13 cellular contexts compared by ENCODE assay signal in the genomic region with DNA sequence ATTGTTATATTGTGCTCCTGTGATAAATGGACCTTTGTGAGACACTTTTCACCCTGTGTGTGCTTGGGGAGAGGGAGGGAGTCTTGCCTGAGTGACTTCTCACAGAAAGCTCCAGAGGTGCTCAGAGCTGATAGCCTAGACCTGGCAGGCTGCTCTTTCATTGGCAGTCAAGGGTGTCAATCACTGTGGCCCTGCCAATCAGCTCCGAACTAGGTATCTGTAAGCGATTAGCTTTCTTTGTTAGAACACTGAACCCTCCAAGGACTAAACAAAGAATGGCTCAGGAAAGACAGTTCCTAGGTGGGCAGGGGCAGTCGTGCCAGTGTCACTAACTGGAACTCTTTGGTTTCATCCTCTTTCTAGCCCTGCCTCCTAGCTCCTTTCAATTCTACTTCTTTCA. TPM values are rescaled to one million over a fixed set of nuclear protein-coding genes. Genes with fewer than 3 reads are reported as not detected.
DNase-seq lines count a peak whose midpoint lies in the region; ATAC-seq, FAIRE-seq and TF ChIP-seq lines count a peak whose summit lies in the region.
"Had no signal": no experiment of that assay in that cellular context is flagged by ENCODE, and none has a peak within 500 bp of the region (broad histone marks: within the 10 kb centered on the region; RNA-seq: fewer than 3 reads in every experiment).

No MANE protein-coding gene starts in this region.

- H3K4me3 Mint-ChIP-seq in natural killer cell, result no peak overlapping the region
- H3K4me3 Mint-ChIP-seq: memory B cell; T-helper 2 cell treated with Interferon-gamma antibody and Interleukin-4, amounts not matched to agents 5 μg/mL and 100 μg/mL, for 36 hours had no signal

- TF ChIP-seq POLR2A in K562 (conservative IDR thresholded peaks at IDR 0.05), result no peak

- peaks cover 8 to 12% of the 10 kb centered on the region in 2 donors for H3K27me3 Mint-ChIP-seq in natural killer cell (ENCODE audit: low read depth in 2 of 2)
- H3K27me3 Mint-ChIP-seq: memory B cell had no signal

- H3K27me3 ChIP-seq in K562 (ENCODE audit: control insufficient read depth in 2 of 2, insufficient read depth in 2 of 2, low read length in 2 of 2), result no peaks in the 10 kb centered on the region

- H3K9me1 ChIP-seq in K562 (ENCODE audit: control insufficient read depth, insufficient read depth, low read length), result no peaks in the 10 kb centered on the region

- H2AFZ ChIP-seq in K562 (ENCODE audit: low read depth, low read length), result no peak overlapping the region

- H4K20me1 ChIP-seq in K562 (replicated peaks; ENCODE audit: control insufficient read depth, insufficient read depth, low read length), result no peaks in the 10 kb centered on the region

- no TSS peak for BruUV-seq in K562 (replicated peaks; lab: Mats Ljungman, UMichigan)

- in situ Hi-C loops in K562 (cut with MboI), result no loop called here

- H3K4me1 Mint-ChIP-seq in natural killer cell, result no peaks in the 10 kb centered on the region
- H3K4me1 Mint-ChIP-seq: memory B cell had no signal

- TF ChIP-seq RAD21 in K562 (CRISPR knock-in tag; conservative IDR thresholded peaks at IDR 0.05 in 1 of 2, IDR thresholded peaks at IDR 0.05 in 1 of 2), result no peak

- peaks cover 0 to 3% of the 10 kb centered on the region in 2 experiments; a peak in 1 of 5 replicates for H3K4me1 ChIP-seq in K562 (replicated peaks in 1 of 2; ENCODE audit: control insufficient read depth in 2 of 2, insufficient read depth in 2 of 2, low read length in 2 of 2)
- H3K4me1 ChIP-seq: prostate gland had no signal

- H3K4me3 ChIP-seq in K562, result no peak overlapping the region
- H3K4me3 ChIP-seq: prostate gland had no signal

- POLR2A ChIA-PET in K562 (lab: Yijun Ruan, JAX), result no interaction called here

- H3K9ac ChIP-seq in K562 (ENCODE audit: insufficient read depth in 1 of 2, low read depth in 2 of 2, low read length in 2 of 2), result no peak overlapping the region

- no peak for TF ChIP-seq EP300 in K562 (IDR thresholded peaks at IDR 0.05; ENCODE audit: low read length)

- H3K4me2 ChIP-seq in K562 (ENCODE audit: insufficient read depth, low read length), result no peak overlapping the region

- no peak overlapping the region for H3K27ac Mint-ChIP-seq in natural killer cell
- H3K27ac Mint-ChIP-seq: memory B cell; T-helper 2 cell treated with Interferon-gamma antibody and Interleukin-4, amounts not matched to agents 5 μg/mL and 100 μg/mL, for 36 hours had no signal

- DNase-seq in DMS153 (lab: John Stamatoyannopoulos, UW) (peak; percentile 50), HT-29 (ENCODE audit: low spot score) (peak; percentile 17), K562 (ENCODE audit: extremely low read depth in 1 of 4, low spot score in 3 of 4) (peak in 2 of 4 experiments; percentile 6 to 17), left kidney (ENCODE audit: low read depth, low spot score) (peak; percentile 74), natural killer cell (no peak), islet precursor cell (no peak)
- DNase-seq: activated CD8-positive, alpha-beta memory T cell treated with anti-CD3 and anti-CD28 coated beads for 24 hours; COR-L47; cortex of kidney had no signal

- no peaks in the 10 kb centered on the region for H3K36me3 Mint-ChIP-seq in natural killer cell
- H3K36me3 Mint-ChIP-seq: memory B cell had no signal

- H3K79me2 ChIP-seq in K562 (ENCODE audit: control insufficient read depth, insufficient read depth, low read length), result no peaks in the 10 kb centered on the region

- no peaks in the 10 kb centered on the region for H3K9me3 Mint-ChIP-seq in natural killer cell
- H3K9me3 Mint-ChIP-seq: memory B cell; T-helper 2 cell treated with Interferon-gamma antibody and Interleukin-4, amounts not matched to agents 5 μg/mL and 100 μg/mL, for 36 hours had no signal

- FAIRE-seq in K562 (lab: Jason Lieb, UNC), result no peak

- TF ChIP-seq CTCF in K562 (IDR thresholded peaks at IDR 0.05 in 2 of 3, conservative IDR thresholded peaks at IDR 0.05 in 1 of 3; ENCODE audit: insufficient read depth in 2 of 3, low read depth in 1 of 3, low read length in 3 of 3), result no peak
- no peak for TF ChIP-seq CTCF in natural killer cell (IDR thresholded peaks at IDR 0.05)

- no peak for ATAC-seq in K562
- ATAC-seq in HG03469 (IDR thresholded peaks at IDR 0.05; ENCODE audit: unreplicated experiment), result no peak
- no peak for ATAC-seq in natural killer cell

- H3K27ac ChIP-seq in K562 (ENCODE audit: extremely low read depth, low read depth, low read length), result no peak overlapping the region
- H3K27ac ChIP-seq: prostate gland had no signal

- H3K9me3 ChIP-seq in K562 (replicated peaks; ENCODE audit: control insufficient read depth, insufficient read depth, low read depth, low read length), result no peaks in the 10 kb centered on the region
- H3K9me3 ChIP-seq: prostate gland had no signal

- no peaks in the 10 kb centered on the region for H3K36me3 ChIP-seq in K562 (ENCODE audit: control insufficient read depth, insufficient read depth, low read length)
- H3K36me3 ChIP-seq: prostate gland had no signal

- intact Hi-C loops in K562 (cut with micrococcal nuclease), result no loop called here
- intact Hi-C loops in natural killer cell (cut with micrococcal nuclease), result no loop called here

- 0% methylated on average over 1 of the region's 3 CpGs for WGBS in K562 (ENCODE audit: insufficient coverage, low coverage, missing lambda C conversion rate)

- CTCF ChIA-PET in K562 (lab: Yijun Ruan, JAX; ENCODE audit: low intra/inter-chr PET ratio), result no interaction called here

TF ChIP-seq in K562, 482 proteins besides CTCF, POLR2A, EP300 and RAD21 (continues in another document):
- TF ChIP-seq ZNF134 (CRISPR knock-in tag; conservative IDR thresholded peaks at IDR 0.05) (no peak), ZNF232 (CRISPR knock-in tag; IDR thresholded peaks at IDR 0.05) (no peak), CBFA2T2 (conservative IDR thresholded peaks at IDR 0.05) (no peak)

RNA-seq across cellular contexts. Expression of a gene that starts 2.7 kb away (rescaled TPM):
- 0.03 TPM in 1 of 2 replicates, not detected in the other for total RNA-seq in HT-29 (2014; rRNA removed; shearing (Covaris generic))
- not detected in 2 replicates for total RNA-seq in K562 (2011; cell fraction: chromatin; rRNA removed; ENCODE audit: low replicate concordance)
- not detected in 2 replicates for total RNA-seq in K562 (2011; cell fraction: nucleolus; rRNA removed)
- not detected in 2 replicates for total RNA-seq in K562 (2011; cell fraction: nucleoplasm; rRNA removed)
- total RNA-seq in K562 (2014; rRNA removed) (not detected in 2 replicates), K562 (2014; rRNA removed; fragmentation: Illumina TruSeq; extraction: Trizol) (not detected in 2 replicates), K562 (2015; rRNA removed; fragmentation: Illumina TruSeq; extraction: Trizol) (not detected in 2 replicates), K562 (2021) (not detected in 2 replicates), natural killer cell (not detected)
- polyA plus RNA-seq in K562 (2011; rRNA removed) (not detected in 2 replicates), K562 (2014; fragmentation: Illumina TruSeq; extraction: Trizol) (not detected in 2 replicates), K562 (2014; fragmentation: Nextera tagmentation; extraction: Ambion mirVana) (not detected), K562 (2014; rRNA removed) (not detected in 2 replicates)
- polyA plus RNA-seq in K562 (2011; cell fraction: cytosol; rRNA removed), result not detected in 2 replicates
- polyA plus RNA-seq in K562 (2011; cell fraction: nucleus; rRNA removed), result not detected in 2 replicates
- polyA plus RNA-seq in K562 (2012), result not detected in 2 replicates
- not detected in 2 replicates for polyA minus RNA-seq in K562 (2011; rRNA and poly(A)+ RNA removed)
- polyA minus RNA-seq in K562 (2011; cell fraction: cytosol; rRNA and poly(A)+ RNA removed), result not detected in 2 replicates
- not detected in 2 replicates for polyA minus RNA-seq in K562 (2011; cell fraction: nucleus; rRNA and poly(A)+ RNA removed)

Comparison
In these comparisons a context has a peak if more than half of its experiments do, and no peak if none do; other contexts are left out.
1. DNase-seq: peak in DMS153 (single experiment), HT-29 (single experiment) and left kidney (single experiment); none in natural killer cell (single experiment) and islet precursor cell (single experiment).